In the genomic region with DNA sequence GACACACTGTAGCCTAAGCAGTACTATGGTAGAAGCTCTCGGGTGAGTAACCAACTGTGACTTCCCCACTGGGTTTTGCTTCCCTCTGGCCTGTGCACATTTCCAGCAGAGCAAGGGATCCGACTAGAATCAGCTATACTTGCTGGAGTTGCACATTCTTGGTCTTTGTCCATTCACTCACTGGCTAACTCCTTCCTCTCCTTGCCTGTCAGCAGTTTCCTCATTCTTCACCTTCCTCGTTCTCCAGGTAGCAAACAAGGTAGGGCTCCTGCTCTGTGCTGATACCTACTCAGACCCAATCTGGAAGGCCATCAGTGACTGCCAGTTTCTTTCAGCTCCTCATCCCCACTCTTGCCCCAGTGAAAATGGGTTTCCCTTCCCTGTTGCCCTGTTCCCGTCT, we compare ENCODE assay signal across 19 cellular contexts.
DNase-seq lines count a peak whose midpoint lies in the region; ATAC-seq, FAIRE-seq and TF ChIP-seq lines count a peak whose summit lies in the region.
"Had no signal": no experiment of that assay in that cellular context is flagged by ENCODE, and none has a peak within 500 bp of the region (broad histone marks: within the 10 kb centered on the region; RNA-seq: fewer than 3 reads in every experiment).

No MANE protein-coding gene starts in this region.

- H3K4me1 ChIP-seq in astrocyte (ENCODE audit: insufficient read depth, low read length) (no peaks in the 10 kb centered on the region), left lung (no peaks in the 10 kb centered on the region), GM23338 (ENCODE audit: insufficient read depth) (peaks cover 4% of the 10 kb centered on the region; the same call in 1 of the 2 replicates)

- H3K4me2 ChIP-seq in astrocyte (ENCODE audit: low read length) (no peak overlapping the region), GM23338 (no peak overlapping the region)

- H3K4me3 Mint-ChIP-seq in Calu3 (ENCODE audit: low read depth, unreplicated experiment) (no peak overlapping the region), astrocyte (ENCODE audit: unreplicated experiment) (no peak overlapping the region), GM23338 (no peak overlapping the region)
- H3K4me3 Mint-ChIP-seq: CD4-positive, alpha-beta T cell; HFFc6 had no signal

- H3K9me3 ChIP-seq in astrocyte (ENCODE audit: insufficient read depth, low read depth, low read length) = no peaks in the 10 kb centered on the region
- no peaks in the 10 kb centered on the region for H3K9me3 ChIP-seq in left lung

- H3K4me3 ChIP-seq in astrocyte (ENCODE audit: insufficient read depth, low read depth, low read length) = no peak overlapping the region
- H3K4me3 ChIP-seq in left lung = no peak overlapping the region
- H3K4me3 ChIP-seq in GM23338 = no peak overlapping the region
- H3K4me3 ChIP-seq: BLaER1 treated with 17β-estradiol and CSF1 and Interleukin-3, amounts not matched to agents 10 nM and 100 nM; GM12878 had no signal

- CTCF ChIA-PET in Calu3 (lab: Charles Lee) = interaction anchor here (1.2 kb wide), 2 partner anchors 11 to 107 kb away, joined by 3 to 6 read pairs; no protein-coding TSS in a partner anchor

- no peaks in the 10 kb centered on the region for H4K20me1 ChIP-seq in astrocyte (ENCODE audit: insufficient read depth, low read length)
- H4K20me1 ChIP-seq in GM23338 (replicated peaks; ENCODE audit: insufficient read depth) = no peaks in the 10 kb centered on the region
- H4K20me1 ChIP-seq: BLaER1 treated with 17β-estradiol and CSF1 and Interleukin-3, amounts not matched to agents 10 nM and 100 nM had no signal

- H3K9me2 ChIP-seq in GM23338 (ENCODE audit: insufficient read depth) = no peaks in the 10 kb centered on the region; the same call in 1 of the 2 replicates

- H3K4me1 Mint-ChIP-seq in Calu3 (ENCODE audit: low read depth, unreplicated experiment) = peaks cover 9% of the 10 kb centered on the region
- H3K4me1 Mint-ChIP-seq in astrocyte (ENCODE audit: low read depth, unreplicated experiment) = no peaks in the 10 kb centered on the region
- H3K4me1 Mint-ChIP-seq in GM23338 = no peaks in the 10 kb centered on the region; the same call in 2 of the 3 replicates
- H3K4me1 Mint-ChIP-seq: IgD-negative memory B cell had no signal

- DNase-seq in Calu3 = peak; percentile 12
- no peak for DNase-seq in astrocyte (ENCODE audit: low read depth)
- DNase-seq in left lung = no peak
- DNase-seq in renal cortical epithelial cell (ENCODE audit: low read depth) = peak; percentile 35
- DNase-seq in GM23338 (ENCODE audit: low spot score) = no peak
- DNase-seq: 8988T; CD4-positive, alpha-beta T cell; DMS79; HCEC 1CT; HFFc6 had no signal

- no TSS peak for BruUV-seq in Calu3 (replicated peaks; lab: Mats Ljungman, UMichigan)

- no peaks in the 10 kb centered on the region for H3F3A ChIP-seq in GM23338 (replicated peaks; ENCODE audit: low read depth)

- H3K27me3 Mint-ChIP-seq in Calu3 (ENCODE audit: unreplicated experiment) (no peaks in the 10 kb centered on the region), astrocyte (ENCODE audit: low read depth, unreplicated experiment) (no peaks in the 10 kb centered on the region), GM23338 (ENCODE audit: insufficient read depth, low read depth, poor library complexity) (no peaks in the 10 kb centered on the region)
- H3K27me3 Mint-ChIP-seq: CD4-positive, alpha-beta T cell; IgD-negative memory B cell had no signal

- FAIRE-seq in astrocyte (lab: Jason Lieb, UNC) = no peak
- FAIRE-seq: GM12878, GM18507, H1 had no signal

- TF ChIP-seq CTCF in Calu3 (IDR thresholded peaks at IDR 0.05; ENCODE audit: unreplicated experiment) (no peak), astrocyte (IDR thresholded peaks at IDR 0.05; ENCODE audit: insufficient read depth, low read depth, low read length) (no peak), left lung (IDR thresholded peaks at IDR 0.05) (no peak), GM23338 (conservative IDR thresholded peaks at IDR 0.05; ENCODE audit: low read depth in 2 of 2) (no peak)

- no peak overlapping the region for H2AFZ ChIP-seq in astrocyte (ENCODE audit: low read depth, low read length)
- no peak overlapping the region for H2AFZ ChIP-seq in GM23338

- H3K36me3 Mint-ChIP-seq in Calu3 (ENCODE audit: insufficient read depth, unreplicated experiment) (no peaks in the 10 kb centered on the region), astrocyte (ENCODE audit: low read depth, unreplicated experiment) (no peaks in the 10 kb centered on the region), GM23338 (ENCODE audit: low read depth) (no peaks in the 10 kb centered on the region)
- H3K36me3 Mint-ChIP-seq: IgD-negative memory B cell had no signal

- H3K9ac ChIP-seq in astrocyte (ENCODE audit: low read length) = no peak overlapping the region
- H3K9ac ChIP-seq: BLaER1 treated with 17β-estradiol and CSF1 and Interleukin-3, amounts not matched to agents 10 nM and 100 nM had no signal

- no peaks in the 10 kb centered on the region for H3K9me3 Mint-ChIP-seq in Calu3 (ENCODE audit: low read depth, unreplicated experiment)
- no peaks in the 10 kb centered on the region for H3K9me3 Mint-ChIP-seq in astrocyte (ENCODE audit: unreplicated experiment)
- H3K9me3 Mint-ChIP-seq in GM23338 = no peaks in the 10 kb centered on the region
- H3K9me3 Mint-ChIP-seq: CD4-positive, alpha-beta T cell; HFFc6 had no signal

- intact Hi-C loops in Calu3 (cut with micrococcal nuclease; ENCODE audit: unreplicated experiment) (no loop called here), left lung (cut with DNase I) (no loop called here)

- H3K36me3 ChIP-seq in astrocyte (ENCODE audit: insufficient read depth, low read length) (no peaks in the 10 kb centered on the region), left lung (no peaks in the 10 kb centered on the region), GM23338 (ENCODE audit: insufficient read depth) (no peaks in the 10 kb centered on the region)
- H3K36me3 ChIP-seq: BLaER1 treated with 17β-estradiol and CSF1 and Interleukin-3, amounts not matched to agents 10 nM and 100 nM had no signal

- H3K27ac ChIP-seq in astrocyte (ENCODE audit: low read depth, low read length) (no peak overlapping the region), left lung (no peak overlapping the region), GM23338 (ENCODE audit: low read depth) (no peak overlapping the region)
- H3K27ac ChIP-seq: BLaER1 treated with 17β-estradiol and CSF1 and Interleukin-3, amounts not matched to agents 10 nM and 100 nM; HL-60 had no signal

- H3K27me3 ChIP-seq in astrocyte (ENCODE audit: insufficient read depth, low read length) (no peaks in the 10 kb centered on the region), left lung (no peaks in the 10 kb centered on the region), GM23338 (ENCODE audit: insufficient read depth) (no peaks in the 10 kb centered on the region)
- H3K27me3 ChIP-seq: BLaER1 treated with 17β-estradiol and CSF1 and Interleukin-3, amounts not matched to agents 10 nM and 100 nM had no signal

- peak; percentile 33 for ATAC-seq in left lung
- no peak for ATAC-seq in HG02981 (IDR thresholded peaks at IDR 0.05; ENCODE audit: unreplicated experiment)
- ATAC-seq in GM21381 (IDR thresholded peaks at IDR 0.05; ENCODE audit: unreplicated experiment) = no peak
- no peak for ATAC-seq in GM23338
- no peak for ATAC-seq in GM18909 (IDR thresholded peaks at IDR 0.05; ENCODE audit: poor library complexity, unreplicated experiment)
- ATAC-seq: GM12878 had no signal

- H3K27ac Mint-ChIP-seq in Calu3 (ENCODE audit: unreplicated experiment) (no peak overlapping the region), astrocyte (ENCODE audit: unreplicated experiment) (peak overlapping the region; percentile 73), GM23338 (no peak overlapping the region)
- H3K27ac Mint-ChIP-seq: CD4-positive, alpha-beta T cell; HFFc6; IgD-negative memory B cell had no signal

- H3K79me2 ChIP-seq in astrocyte (ENCODE audit: insufficient read depth, low read length) (no peaks in the 10 kb centered on the region), GM23338 (replicated peaks; ENCODE audit: insufficient read depth) (no peaks in the 10 kb centered on the region)

TF ChIP-seq in GM23338, 12 proteins besides CTCF, POLR2A, EP300 and RAD21:
- TF ChIP-seq STAT1 (IDR thresholded peaks at IDR 0.05; ENCODE audit: unreplicated experiment) = no peak
- no peak for TF ChIP-seq ZNF114 (CRISPR knock-in tag; IDR thresholded peaks at IDR 0.05)
- TF ChIP-seq, protein P1, sequence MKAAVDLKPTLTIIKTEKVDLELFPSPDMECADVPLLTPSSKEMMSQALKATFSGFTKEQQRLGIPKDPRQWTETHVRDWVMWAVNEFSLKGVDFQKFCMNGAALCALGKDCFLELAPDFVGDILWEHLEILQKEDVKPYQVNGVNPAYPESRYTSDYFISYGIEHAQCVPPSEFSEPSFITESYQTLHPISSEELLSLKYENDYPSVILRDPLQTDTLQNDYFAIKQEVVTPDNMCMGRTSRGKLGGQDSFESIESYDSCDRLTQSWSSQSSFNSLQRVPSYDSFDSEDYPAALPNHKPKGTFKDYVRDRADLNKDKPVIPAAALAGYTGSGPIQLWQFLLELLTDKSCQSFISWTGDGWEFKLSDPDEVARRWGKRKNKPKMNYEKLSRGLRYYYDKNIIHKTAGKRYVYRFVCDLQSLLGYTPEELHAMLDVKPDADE (IDR thresholded peaks at IDR 0.05) = no peak
- no peak for TF ChIP-seq JUNB (IDR thresholded peaks at IDR 0.05; ENCODE audit: unreplicated experiment)
- no peak for TF ChIP-seq EZH2 (IDR thresholded peaks at IDR 0.05; ENCODE audit: low read depth, unreplicated experiment)

Comparison
In these comparisons a context has a peak if more than half of its experiments do, and no peak if none do; other contexts are left out.
1. DNase-seq: peak in Calu3 (single experiment) and renal cortical epithelial cell (single experiment); none in astrocyte (single experiment), left lung (0 of 2) and GM23338 (single experiment).